In the genomic region with DNA sequence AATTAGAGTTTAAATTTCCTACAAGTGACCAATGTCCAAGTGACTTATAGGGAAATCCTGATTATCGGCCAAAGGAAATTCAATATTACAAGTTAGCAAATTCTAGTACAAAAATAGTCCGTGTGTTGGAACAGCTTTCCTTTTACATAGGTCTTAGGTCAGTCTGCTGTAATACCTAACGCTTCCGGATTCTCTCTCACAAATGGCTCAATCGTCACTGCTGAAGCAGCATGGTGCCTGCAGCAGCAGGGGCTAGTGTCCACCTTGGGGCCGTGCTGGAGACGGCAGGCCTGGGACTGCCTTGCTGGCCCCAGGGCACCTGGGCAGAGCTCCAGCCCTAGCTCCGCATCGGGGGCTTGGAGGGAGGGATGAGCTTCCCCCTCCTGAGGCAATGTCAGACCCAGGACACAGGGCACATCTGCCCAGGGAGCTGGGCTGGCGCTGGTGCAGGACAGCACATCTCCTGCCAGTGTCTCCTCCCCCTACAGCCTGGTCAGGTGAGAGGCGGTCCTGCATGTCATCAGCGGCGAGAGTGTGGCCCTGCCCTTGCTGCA, we compare ENCODE assay signal across 26 cellular contexts.
"Had no signal": no experiment of that assay in that cellular context is flagged by ENCODE, and none has a peak within 500 bp of the region (broad histone marks: within the 10 kb centered on the region; RNA-seq: fewer than 3 reads in every experiment).

No MANE protein-coding gene starts in this region.

- H3K27me3 ChIP-seq: stomach, thyroid gland, upper lobe of left lung had no signal

- ATAC-seq: activated CD4-positive, CD25-positive, alpha-beta regulatory T cell treated with anti-CD3 and anti-CD28 coated beads, Interleukin-2, amount 50 U/mL, for 24 hours; activated naive CD8-positive, alpha-beta T cell treated with anti-CD3 and anti-CD28 coated beads, Interleukin-2, amount 50 U/mL, for 24 hours; mucosa of descending colon; natural killer cell treated with Interleukin-12 subunit alpha and Interleukin-12 subunit beta and Interleukin-15 and Interleukin-18, amount 100 ng/mL, for 72 hours; sciatic nerve; stimulated activated memory B cell treated with anti-CD40 and anti-IgM and Interleukin-4, amounts not matched to agents 10 μg/mL and 1 μg/mL and 100 μg/mL, for 72 hours had no signal

- H3K9me3 ChIP-seq: thyroid gland had no signal

- H3K27ac ChIP-seq: epithelial cell of prostate, left ventricle myocardium inferior, skin epidermis, stomach, upper lobe of left lung, WERI-Rb-1 had no signal

- H3K4me3 Mint-ChIP-seq: activated CD4-positive, alpha-beta memory T cell treated with anti-CD3 and anti-CD28 coated beads for 36 hours; activated naive CD4-positive, alpha-beta T cell treated with anti-CD3 and anti-CD28 coated beads, Interleukin-2, amount 10 ng/mL, durations not matched to agents 7 days and 5 days; activated naive CD8-positive, alpha-beta T cell treated with anti-CD3 and anti-CD28 coated beads, Interleukin-2, amount 50 U/mL, for 24 hours; central memory CD8-positive, alpha-beta T cell; dendritic cell treated with granulocyte-macrophage colony-stimulating factor and Interleukin-4, amounts not matched to agents 40 ng/mL and 50 ng/mL, for 4 days; endodermal cell; natural killer cell treated with Interleukin-12 subunit alpha and Interleukin-12 subunit beta and Interleukin-15 and Interleukin-18, amount 100 ng/mL, for 72 hours; stimulated activated memory B cell treated with anti-CD40 and anti-IgM and Interleukin-4, amounts not matched to agents 10 μg/mL and 1 μg/mL and 100 μg/mL, for 72 hours had no signal

- DNase-seq: activated CD4-positive, alpha-beta memory T cell treated with anti-CD3 and anti-CD28 coated beads for 36 hours; activated CD4-positive, alpha-beta T cell treated with anti-CD3 and anti-CD28 coated beads for 48 hours; activated CD8-positive, alpha-beta memory T cell treated with anti-CD3 and anti-CD28 coated beads, Interleukin-2, amount 50 U/mL, for 4 hours; activated gamma-delta T cell; activated naive CD4-positive, alpha-beta T cell treated with anti-CD3 and anti-CD28 coated beads, Interleukin-2, amount 10 ng/mL, durations not matched to agents 7 days and 5 days; activated naive CD8-positive, alpha-beta T cell treated with anti-CD3 and anti-CD28 coated beads, Interleukin-2, amount 50 U/mL, for 24 hours; activated T-cell treated with anti-CD3 and anti-CD28 coated beads, Interleukin-2, amount 50 U/mL, for 1 hour; amygdala; endodermal cell; left ventricle myocardium inferior; mucosa of descending colon; retina; stimulated activated CD4-positive, alpha-beta T cell treated with anti-CD3 and anti-CD28 coated beads, Interleukin-12 subunit alpha, Interleukin-12 subunit beta, amount 100 ng/mL, for 4 hours; stimulated activated CD4-positive, alpha-beta T cell treated with anti-CD3 and anti-CD28 coated beads, Interleukin-4, amount 100 ng/mL, for 24 hours; stomach; thyroid gland; WERI-Rb-1 had no signal

- H3K27ac Mint-ChIP-seq: activated CD4-positive, alpha-beta memory T cell treated with anti-CD3 and anti-CD28 coated beads for 36 hours; activated naive CD4-positive, alpha-beta T cell treated with anti-CD3 and anti-CD28 coated beads, Interleukin-2, amount 10 ng/mL, durations not matched to agents 7 days and 5 days; activated naive CD8-positive, alpha-beta T cell treated with anti-CD3 and anti-CD28 coated beads, Interleukin-2, amount 50 U/mL, for 24 hours; dendritic cell treated with granulocyte-macrophage colony-stimulating factor and Interleukin-4, amounts not matched to agents 40 ng/mL and 50 ng/mL, for 4 days; endodermal cell; natural killer cell treated with Interleukin-12 subunit alpha and Interleukin-12 subunit beta and Interleukin-15 and Interleukin-18, amount 100 ng/mL, for 72 hours; stimulated activated memory B cell treated with anti-CD40 and anti-IgM and Interleukin-4, amounts not matched to agents 10 μg/mL and 1 μg/mL and 100 μg/mL, for 72 hours had no signal

- H3K4me1 Mint-ChIP-seq: activated naive CD4-positive, alpha-beta T cell treated with anti-CD3 and anti-CD28 coated beads, Interleukin-2, amount 10 ng/mL, durations not matched to agents 7 days and 5 days; activated naive CD8-positive, alpha-beta T cell treated with anti-CD3 and anti-CD28 coated beads, Interleukin-2, amount 50 U/mL, for 24 hours; central memory CD8-positive, alpha-beta T cell; endodermal cell; stimulated activated memory B cell treated with anti-CD40 and anti-IgM and Interleukin-4, amounts not matched to agents 10 μg/mL and 1 μg/mL and 100 μg/mL, for 72 hours had no signal

- H3K4me1 ChIP-seq: stomach, upper lobe of left lung had no signal

- H3K27me3 Mint-ChIP-seq: activated CD4-positive, alpha-beta memory T cell treated with anti-CD3 and anti-CD28 coated beads for 36 hours; activated naive CD4-positive, alpha-beta T cell treated with anti-CD3 and anti-CD28 coated beads, Interleukin-2, amount 10 ng/mL, durations not matched to agents 7 days and 5 days; activated naive CD8-positive, alpha-beta T cell treated with anti-CD3 and anti-CD28 coated beads, Interleukin-2, amount 50 U/mL, for 24 hours; central memory CD8-positive, alpha-beta T cell; dendritic cell treated with granulocyte-macrophage colony-stimulating factor and Interleukin-4, amounts not matched to agents 40 ng/mL and 50 ng/mL, for 4 days; natural killer cell treated with Interleukin-12 subunit alpha and Interleukin-12 subunit beta and Interleukin-15 and Interleukin-18, amount 100 ng/mL, for 72 hours; stimulated activated memory B cell treated with anti-CD40 and anti-IgM and Interleukin-4, amounts not matched to agents 10 μg/mL and 1 μg/mL and 100 μg/mL, for 72 hours had no signal
